19 cellular contexts compared by ENCODE assay signal in the genomic region with DNA sequence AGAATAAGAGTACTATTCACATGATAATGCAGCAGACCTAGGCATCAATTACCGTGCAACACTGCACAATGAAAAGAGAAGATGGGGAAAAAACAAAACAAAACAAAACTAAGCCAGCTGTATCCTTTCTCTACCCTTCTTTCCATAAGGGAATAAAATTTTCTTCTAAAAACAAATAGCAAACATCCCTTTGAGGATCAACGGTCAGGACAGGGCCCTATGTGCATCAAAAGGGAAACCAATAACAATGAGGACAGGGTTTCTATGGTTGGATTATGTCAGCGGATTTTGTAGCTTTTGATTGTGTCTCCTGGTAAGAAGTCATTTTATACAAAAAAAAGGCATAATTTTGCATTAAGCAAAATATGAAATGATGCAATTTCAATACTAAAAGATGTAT.
"Had no signal": no experiment of that assay in that cellular context is flagged by ENCODE, and none has a peak within 500 bp of the region (broad histone marks: within the 10 kb centered on the region; RNA-seq: fewer than 3 reads in every experiment).

No MANE protein-coding gene starts in this region.

- H3K4me3 ChIP-seq: coronary artery, lung, ovary, psoas muscle, skin epidermis, spleen, testis, tibial artery had no signal

- H3K4me1 ChIP-seq: psoas muscle, spleen, testis, tibial artery had no signal

- H3K27ac ChIP-seq: coronary artery, ovary, psoas muscle, skin epidermis, spleen, testis, tibial artery had no signal

- FAIRE-seq: frontal cortex, keratinocyte had no signal

- H3K27me3 ChIP-seq: ovary, spleen, testis, tibial artery had no signal

- H3K36me3 ChIP-seq: ovary, spleen, tibial artery had no signal

- ATAC-seq: effector memory CD8-positive, alpha-beta T cell; natural killer cell; psoas muscle; right cardiac atrium; stimulated activated memory B cell treated with anti-CD40 and anti-IgM and Interleukin-4, amounts not matched to agents 10 μg/mL and 1 μg/mL and 100 μg/mL, for 72 hours; stimulated activated naive CD8-positive, alpha-beta T cell treated with anti-CD3 and anti-CD28 coated beads, Interleukin-15, Interleukin-2, amounts not matched to agents 100 U/mL and 50 U/mL, for 24 hours had no signal

- H3K9me3 ChIP-seq: ovary, psoas muscle, testis, tibial artery had no signal

- DNase-seq: effector memory CD8-positive, alpha-beta T cell; natural killer cell; occipital lobe; ovary; posterior cingulate gyrus; psoas muscle; right cardiac atrium; spleen; stimulated activated CD4-positive, alpha-beta T cell treated with anti-CD3 and anti-CD28 coated beads, Interleukin-4, amount 100 ng/mL, for 4 hours; stimulated activated naive CD8-positive, alpha-beta T cell treated with anti-CD3 and anti-CD28 coated beads, Interleukin-15, Interleukin-2, amounts not matched to agents 100 U/mL and 50 U/mL, for 24 hours; substantia nigra; testis; tibial artery had no signal
